Comparison of ENCODE assay signal across 8 cellular contexts in genomic region chr6:28587746-28588075, GRCh38.
A peak's percentile ranks its signal among the peaks of the same experiment; 100 is the strongest.
DNase-seq lines count a peak whose midpoint lies in the region; ATAC-seq and TF ChIP-seq lines count a peak whose summit lies in the region.

No MANE protein-coding gene starts in this region.

- no peaks in the 10 kb centered on the region for H3K9me3 ChIP-seq in muscle layer of duodenum (ENCODE audit: control insufficient read depth in 1 of 2, low read length in 2 of 2)
- H3K9me3 ChIP-seq in mucosa of descending colon, result no peaks in the 10 kb centered on the region

- H3K4me1 Mint-ChIP-seq in IgD-negative memory B cell (peaks cover 9 to 21% (median 14%) of the 10 kb centered on the region in 3 donors), chondrocyte (ENCODE audit: low read depth) (peaks cover 56% of the 10 kb centered on the region)

- ATAC-seq in mucosa of descending colon, result no peak

- H3K9me3 Mint-ChIP-seq in IgD-negative memory B cell (peaks cover 0 to 11% (median 8%) of the 10 kb centered on the region in 3 donors), chondrocyte (ENCODE audit: low read depth) (no peaks in the 10 kb centered on the region)

- H3K4me3 ChIP-seq in AG09309 (ENCODE audit: control insufficient read depth, low read depth, low read length) (peak overlapping the region; percentile 62), muscle layer of duodenum (ENCODE audit: low read depth in 1 of 2, low read length in 2 of 2) (peak overlapping the region; percentile 66 to 75), mucosa of descending colon (no peak overlapping the region)

- TF ChIP-seq CTCF in AG09309 (IDR thresholded peaks at IDR 0.05; ENCODE audit: control insufficient read depth, insufficient read depth, low read depth, low read length, missing control alignments) (no peak), chondrocyte (IDR thresholded peaks at IDR 0.05) (no peak), mucosa of descending colon (IDR thresholded peaks at IDR 0.05) (no peak), GM10266 (IDR thresholded peaks at IDR 0.05; ENCODE audit: control insufficient read depth, insufficient read depth, low read depth, missing control alignments) (no peak), GM13976 (IDR thresholded peaks at IDR 0.05; ENCODE audit: borderline replicate concordance, control extremely low read depth, extremely low read depth, insufficient read depth, missing control alignments) (no peak)

- peak overlapping the region; percentile 81 to 94 (median 92) for H3K4me3 Mint-ChIP-seq in IgD-negative memory B cell
- peak overlapping the region; percentile 94 for H3K4me3 Mint-ChIP-seq in chondrocyte (ENCODE audit: unreplicated experiment)

- H3K36me3 Mint-ChIP-seq in IgD-negative memory B cell, result no peaks in the 10 kb centered on the region
- no peaks in the 10 kb centered on the region for H3K36me3 Mint-ChIP-seq in chondrocyte (ENCODE audit: low read depth)

- no peak overlapping the region for H3K27ac ChIP-seq in muscle layer of duodenum (ENCODE audit: low read length)

- no peaks in the 10 kb centered on the region for H3K4me1 ChIP-seq in muscle layer of duodenum (ENCODE audit: control insufficient read depth in 1 of 2, insufficient read depth in 2 of 2, low read length in 2 of 2)
- no peaks in the 10 kb centered on the region for H3K4me1 ChIP-seq in mucosa of descending colon (ENCODE audit: low read depth)

- H3K27me3 Mint-ChIP-seq in IgD-negative memory B cell (peaks cover 57% of the 10 kb centered on the region), chondrocyte (ENCODE audit: low read depth) (peaks cover 6% of the 10 kb centered on the region)

- H3K27ac Mint-ChIP-seq in IgD-negative memory B cell (peak overlapping the region in 2 of 3 donors; percentile 26 to 69), chondrocyte (ENCODE audit: unreplicated experiment) (peak overlapping the region; percentile 89)

- intact Hi-C loops in mucosa of descending colon (cut with DNase I, micrococcal nuclease), result no loop called here

- no peaks in the 10 kb centered on the region for H3K36me3 ChIP-seq in muscle layer of duodenum (ENCODE audit: control insufficient read depth in 1 of 2, insufficient read depth in 2 of 2, low read length in 2 of 2)
- no peaks in the 10 kb centered on the region for H3K36me3 ChIP-seq in mucosa of descending colon (ENCODE audit: low read depth)

- H3K27me3 ChIP-seq in muscle layer of duodenum (ENCODE audit: low read depth, low read length), result peaks cover 30% of the 10 kb centered on the region

- DNase-seq in AG09309 (ENCODE audit: low read depth), result no peak
- no peak for DNase-seq in chondrocyte (ENCODE audit: low spot score)
- DNase-seq in mucosa of descending colon, result no peak
- DNase-seq in GM10266 (ENCODE audit: extremely low spot score), result no peak
- DNase-seq in cortex of kidney (lab: John Stamatoyannopoulos, UW), result no peak
- no peak for DNase-seq in GM13976 (ENCODE audit: low spot score)

- in situ Hi-C loops in GM13976 (cut with MboI; ENCODE audit: low sequenced_read_pairs, unreplicated experiment), result no loop called here
